Comparison of ENCODE assay signal across 10 cellular contexts in the genomic region with DNA sequence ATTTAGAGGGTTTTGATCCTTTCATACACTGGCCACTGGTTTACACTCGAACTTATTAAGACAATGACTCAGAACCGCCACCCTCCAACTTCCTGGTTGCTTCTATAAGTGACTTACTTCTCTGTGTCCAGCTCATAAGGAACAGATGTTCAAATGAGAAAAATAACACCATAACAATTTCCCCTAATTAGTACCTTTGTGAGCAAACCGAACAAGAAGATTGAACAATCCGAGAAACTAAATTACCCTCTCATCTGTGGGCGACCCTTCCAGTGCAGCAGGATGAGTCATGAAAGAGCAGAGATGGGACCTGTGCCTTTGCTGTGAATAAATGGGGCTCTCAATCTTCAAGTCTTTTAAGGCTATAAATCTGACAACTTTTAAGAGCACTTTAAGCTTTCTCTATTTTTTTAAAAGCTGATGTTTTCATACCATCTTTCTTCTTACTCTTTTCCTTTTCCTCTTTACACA.
A peak's percentile ranks its signal among the peaks of the same experiment; 100 is the strongest.
DNase-seq lines count a peak whose midpoint lies in the region; ATAC-seq and TF ChIP-seq lines count a peak whose summit lies in the region.
"Had no signal": no experiment of that assay in that cellular context is flagged by ENCODE, and none has a peak within 500 bp of the region (broad histone marks: within the 10 kb centered on the region; RNA-seq: fewer than 3 reads in every experiment).

No MANE protein-coding gene starts in this region.

- TF ChIP-seq POLR2A in Peyer's patch (IDR thresholded peaks at IDR 0.05) = no peak
- TF ChIP-seq POLR2A in prostate gland (IDR thresholded peaks at IDR 0.05) = no peak

- H3K27ac ChIP-seq in Peyer's patch (no peak overlapping the region), prostate gland (no peak overlapping the region)
- H3K27ac ChIP-seq: dorsolateral prefrontal cortex had no signal

- TF ChIP-seq CTCF in fibroblast of pulmonary artery (IDR thresholded peaks at IDR 0.05; ENCODE audit: low read length, missing control alignments) (no peak), Peyer's patch (IDR thresholded peaks at IDR 0.05) (no peak), prostate gland (IDR thresholded peaks at IDR 0.05) (no peak)

- H3K36me3 ChIP-seq in Peyer's patch (no peaks in the 10 kb centered on the region), prostate gland (no peaks in the 10 kb centered on the region)

- H3K27me3 ChIP-seq in Peyer's patch (no peaks in the 10 kb centered on the region), prostate gland (replicated peaks; ENCODE audit: insufficient read depth) (no peaks in the 10 kb centered on the region)

- DNase-seq in EL = peak; percentile 51
- DNase-seq in LHCN-M2 (ENCODE audit: low read depth) = peak; percentile 50
- DNase-seq in fibroblast of pulmonary artery (ENCODE audit: low read depth) = peak; percentile 30
- no peak for DNase-seq in Peyer's patch
- DNase-seq in NCI-H446 treated with DMSO at 0.1 percent for 48 hours (lab: John Stamatoyannopoulos, UW) = no peak
- DNase-seq in GOT3 (lab: John Stamatoyannopoulos, UW) = no peak
- DNase-seq in prostate gland (ENCODE audit: low spot score) = no peak
- DNase-seq: activated CD4-positive, alpha-beta T cell treated with anti-CD3 and anti-CD28 coated beads, Interleukin-2, amount 50 U/mL, for 1 hour; dorsolateral prefrontal cortex had no signal

- H3K4me3 ChIP-seq in fibroblast of pulmonary artery (replicated peaks; ENCODE audit: low read depth, low read length) (no peak overlapping the region), Peyer's patch (no peak overlapping the region), prostate gland (no peak overlapping the region)
- H3K4me3 ChIP-seq: dorsolateral prefrontal cortex had no signal

- peak; percentile 61 for ATAC-seq in GM21515 (IDR thresholded peaks at IDR 0.05; ENCODE audit: unreplicated experiment)

- H3K4me1 ChIP-seq in Peyer's patch (no peaks in the 10 kb centered on the region), prostate gland (replicated peaks) (no peaks in the 10 kb centered on the region)

- no peaks in the 10 kb centered on the region for H3K9me3 ChIP-seq in Peyer's patch
- no peaks in the 10 kb centered on the region for H3K9me3 ChIP-seq in prostate gland

- intact Hi-C loops in prostate gland (cut with DNase I) = no loop called here

- WGBS in prostate gland = 36% methylated on average over 5 of the region's 5 CpGs

Comparison
In these comparisons a context has a peak if more than half of its experiments do, and no peak if none do; other contexts are left out.
1. DNase-seq: peak in EL (single experiment), LHCN-M2 (single experiment) and fibroblast of pulmonary artery (single experiment); none in Peyer's patch (0 of 3), NCI-H446 treated with DMSO at 0.1 percent for 48 hours (single experiment), GOT3 (single experiment) and prostate gland (single experiment).